In genomic region chr2:239990966-239991365, GRCh38 we compare ENCODE assay signal across 16 cellular contexts. TPM values are rescaled to one million over a fixed set of nuclear protein-coding genes. Genes with fewer than 3 reads are reported as not detected.
DNase-seq lines count a peak whose midpoint lies in the region; ATAC-seq, FAIRE-seq and TF ChIP-seq lines count a peak whose summit lies in the region.
"Had no signal": no experiment of that assay in that cellular context is flagged by ENCODE, and none has a peak within 500 bp of the region (broad histone marks: within the 10 kb centered on the region; RNA-seq: fewer than 3 reads in every experiment).

No MANE protein-coding gene starts in this region.

- H4K8ac ChIP-seq in neuronal stem cell (ENCODE audit: low read depth, low read length), result no peak overlapping the region

- H4K91ac ChIP-seq in neuronal stem cell (ENCODE audit: low read depth, low read length, poor library complexity), result no peak overlapping the region

- H2AK5ac ChIP-seq in neuronal stem cell (ENCODE audit: low read depth, low read length), result no peak overlapping the region

- no peak overlapping the region for H3K18ac ChIP-seq in neuronal stem cell (ENCODE audit: low read length)

- no peak for FAIRE-seq in kidney (lab: Jason Lieb, UNC)
- FAIRE-seq: A549, GM12878 had no signal

- H2BK15ac ChIP-seq in neuronal stem cell (ENCODE audit: low read length), result no peak overlapping the region

- H3K9me3 ChIP-seq in left ventricle myocardium inferior (replicated peaks) (no peaks in the 10 kb centered on the region), kidney (ENCODE audit: control insufficient read depth in 1 of 2, low read length in 2 of 2) (no peaks in the 10 kb centered on the region), neuronal stem cell (replicated peaks in 1 of 2; ENCODE audit: control insufficient read depth in 2 of 2, insufficient read depth in 1 of 2, low read depth in 1 of 2, low read length in 2 of 2) (peaks cover 0 to 7% of the 10 kb centered on the region in 2 donors)

- TF ChIP-seq CTCF in left ventricle myocardium inferior (IDR thresholded peaks at IDR 0.05; ENCODE audit: borderline replicate concordance) (no peak), kidney (IDR thresholded peaks at IDR 0.05; ENCODE audit: borderline replicate concordance, extremely low read depth, insufficient read depth) (no peak)

- H2BK12ac ChIP-seq in neuronal stem cell (ENCODE audit: low read length), result no peak overlapping the region

- H3K27ac ChIP-seq in left ventricle myocardium inferior (replicated peaks), result no peak overlapping the region
- H3K27ac ChIP-seq in rectal smooth muscle tissue (ENCODE audit: low read depth, low read length), result peak overlapping the region; percentile 28
- H3K27ac ChIP-seq in kidney (ENCODE audit: low read depth in 2 of 2, low read length in 2 of 2), result no peak overlapping the region
- H3K27ac ChIP-seq in neuronal stem cell (replicated peaks; ENCODE audit: low read length), result no peak overlapping the region
- H3K27ac ChIP-seq: A549, RWPE1 had no signal

- ATAC-seq in Right ventricle myocardium superior (ENCODE audit: poor library complexity), result peak; percentile 34

- H3K4me1 ChIP-seq in left ventricle myocardium inferior (no peaks in the 10 kb centered on the region), rectal smooth muscle tissue (ENCODE audit: control insufficient read depth, insufficient read depth, low read length) (peaks cover 8% of the 10 kb centered on the region), kidney (ENCODE audit: control insufficient read depth in 1 of 2, insufficient read depth in 1 of 2, low read depth in 1 of 2, low read length in 2 of 2) (peaks cover 0 to 2% of the 10 kb centered on the region in 2 donors), neuronal stem cell (ENCODE audit: control insufficient read depth in 2 of 2, insufficient read depth in 1 of 2, low read depth in 1 of 2, low read length in 2 of 2) (no peaks in the 10 kb centered on the region)
- H3K4me1 ChIP-seq: A549 had no signal

- H3K36me3 ChIP-seq in left ventricle myocardium inferior (peaks cover 72% of the 10 kb centered on the region), rectal smooth muscle tissue (ENCODE audit: control insufficient read depth, insufficient read depth, low read length) (peaks cover 25% of the 10 kb centered on the region), kidney (ENCODE audit: control insufficient read depth in 1 of 2, insufficient read depth in 2 of 2, low read length in 2 of 2) (peaks cover 26 to 27% of the 10 kb centered on the region in 2 donors), neuronal stem cell (replicated peaks in 1 of 2; ENCODE audit: control insufficient read depth in 2 of 2, insufficient read depth in 2 of 2, low read length in 2 of 2) (peaks cover 18 to 75% of the 10 kb centered on the region in 2 donors)

- WGBS in neuronal stem cell (ENCODE audit: extremely low coverage in 2 of 2, insufficient read length in 2 of 2, insufficient replicate concordance in 1 of 2), 2 donors, result no CpG with 5 or more reads among the region's 14 CpGs

- no peak for DNase-seq in Right ventricle myocardium superior
- DNase-seq in left ventricle myocardium inferior, result no peak
- DNase-seq in dermis microvascular lymphatic vessel endothelial cell (ENCODE audit: low read depth in 2 of 2), result peak; percentile 13 to 30
- no peak for DNase-seq in kidney
- no peak for DNase-seq in RPMI8226
- DNase-seq in neuronal stem cell (ENCODE audit: low spot score), result no peak
- DNase-seq: COR-L47, NCI-H187 had no signal

- H3K79me1 ChIP-seq in neuronal stem cell (ENCODE audit: low read depth, low read length), result no peaks in the 10 kb centered on the region

- no peak overlapping the region for H2BK5ac ChIP-seq in neuronal stem cell (ENCODE audit: low read length)

- intact Hi-C loops in Right ventricle myocardium superior (cut with DNase I), result loop anchor here (5.0 to 10.0 kb wide), 2 partner anchors 59 to 956 kb away; no protein-coding TSS in a partner anchor
- intact Hi-C loops in left ventricle myocardium inferior (cut with micrococcal nuclease), result no loop called here
- intact Hi-C loops in kidney (cut with DNase I), result no loop called here

- H2AFZ ChIP-seq in neuronal stem cell (ENCODE audit: low read length), result no peak overlapping the region

- H3K4me2 ChIP-seq in neuronal stem cell (ENCODE audit: insufficient read depth, low read length, poor library complexity, severe bottlenecking), result no peak overlapping the region
- H3K4me2 ChIP-seq: A549 had no signal

- H3K9ac ChIP-seq in rectal smooth muscle tissue (ENCODE audit: low read length), result no peak overlapping the region
- H3K9ac ChIP-seq in kidney (ENCODE audit: low read length in 2 of 2), result no peak overlapping the region
- H3K9ac ChIP-seq in neuronal stem cell (ENCODE audit: low read depth, low read length, poor library complexity), result no peak overlapping the region

- H3K4me3 ChIP-seq in left ventricle myocardium inferior (no peak overlapping the region), rectal smooth muscle tissue (ENCODE audit: low read length) (no peak overlapping the region), kidney (ENCODE audit: low read length in 2 of 2) (no peak overlapping the region), neuronal stem cell (ENCODE audit: low read length in 2 of 2) (no peak overlapping the region)
- H3K4me3 ChIP-seq: A549, GM12878 had no signal

- no peak overlapping the region for H2BK120ac ChIP-seq in neuronal stem cell (ENCODE audit: low read depth, low read length)

- H3K27me3 ChIP-seq in left ventricle myocardium inferior (ENCODE audit: low read depth) (no peaks in the 10 kb centered on the region), rectal smooth muscle tissue (ENCODE audit: control insufficient read depth, insufficient read depth, low read length) (no peaks in the 10 kb centered on the region), neuronal stem cell (ENCODE audit: control insufficient read depth in 3 of 3, insufficient read depth in 3 of 3, low read depth in 1 of 3, low read length in 3 of 3) (no peaks in the 10 kb centered on the region)

- no peak overlapping the region for H3K4ac ChIP-seq in neuronal stem cell (ENCODE audit: low read length)

- H3K23ac ChIP-seq in neuronal stem cell (ENCODE audit: low read depth, low read length, poor library complexity), result no peak overlapping the region

- no peak overlapping the region for H3K14ac ChIP-seq in neuronal stem cell (ENCODE audit: low read length)

RNA-seq across cellular contexts. Expression of gene NDUFA10, which starts 34.2 kb away (rescaled TPM):
- total RNA-seq in Right ventricle myocardium superior (456 TPM), left ventricle myocardium inferior (412 TPM), dermis microvascular lymphatic vessel endothelial cell (75.1 and 97.0 TPM in 2 replicates), kidney (121 TPM)
- polyA plus RNA-seq in kidney (ENCODE audit: insufficient read depth, low read depth, low replicate concordance), result 270 TPM
- 59.9 TPM for polyA plus RNA-seq in neuronal stem cell (2013, experiment 1 of 2)
- 58.4 TPM for polyA plus RNA-seq in neuronal stem cell (2013, experiment 2 of 2)

RNA-seq across cellular contexts. Expression of gene OR6B2, which starts 39.3 kb away (rescaled TPM):
- total RNA-seq in Right ventricle myocardium superior, result not detected
- total RNA-seq in left ventricle myocardium inferior, result not detected
- not detected in 2 replicates for total RNA-seq in dermis microvascular lymphatic vessel endothelial cell
- not detected for total RNA-seq in kidney
- not detected for polyA plus RNA-seq in kidney (ENCODE audit: insufficient read depth, low read depth, low replicate concordance)
- not detected for polyA plus RNA-seq in neuronal stem cell (2013, experiment 1 of 2)
- polyA plus RNA-seq in neuronal stem cell (2013, experiment 2 of 2), result not detected
- total RNA-seq: G401, GM12878, NCI-H460, OCI-LY7 had no signal
- polyA plus RNA-seq: A549, CD14-positive monocyte, GM12878 had no signal

Comparison
In these comparisons a context has a peak if more than half of its experiments do, and no peak if none do; other contexts are left out.
1. DNase-seq: peak in dermis microvascular lymphatic vessel endothelial cell (2 of 2); none in Right ventricle myocardium superior (single experiment), left ventricle myocardium inferior (single experiment), kidney (single experiment), RPMI8226 (single experiment) and neuronal stem cell (single experiment).